Comparison of ENCODE assay signal across 11 cellular contexts in genomic region chr2:64274399-64275173, GRCh38.
A peak's percentile ranks its signal among the peaks of the same experiment; 100 is the strongest.
DNase-seq lines count a peak whose midpoint lies in the region; ATAC-seq and TF ChIP-seq lines count a peak whose summit lies in the region.
"Had no signal": no experiment of that assay in that cellular context is flagged by ENCODE, and none has a peak within 500 bp of the region (broad histone marks: within the 10 kb centered on the region; RNA-seq: fewer than 3 reads in every experiment).

No MANE protein-coding gene starts in this region.

- H2BK5ac ChIP-seq in IMR-90 (ENCODE audit: low read depth, low read length, poor library complexity, severe bottlenecking): no peak overlapping the region

- no peak overlapping the region for H2AK9ac ChIP-seq in IMR-90 (replicated peaks; ENCODE audit: low read depth, low read length, poor library complexity)

- peak overlapping the region; percentile 44 for H2BK20ac ChIP-seq in IMR-90 (ENCODE audit: low read depth, low read length)

- H3K36me3 ChIP-seq in IMR-90 (ENCODE audit: control insufficient read depth, insufficient read depth, low read length): no peaks in the 10 kb centered on the region
- no peaks in the 10 kb centered on the region for H3K36me3 ChIP-seq in H7 (replicated peaks; ENCODE audit: control insufficient read depth, insufficient read depth, low read length)

- no peaks in the 10 kb centered on the region for H3K79me1 ChIP-seq in IMR-90 (ENCODE audit: low read depth in 1 of 2, low read length in 2 of 2)

- TF ChIP-seq CTCF in IMR-90 (conservative IDR thresholded peaks at IDR 0.05; ENCODE audit: low read depth, low read length) (no peak), nephron (IDR thresholded peaks at IDR 0.05; ENCODE audit: unreplicated experiment in 3 of 3) (no peak)

- WGBS in IMR-90 (ENCODE audit: extremely low coverage in 2 of 2, insufficient read length in 1 of 2), 2 experiments: 100% methylated on average over 1 of the region's 2 CpGs; no CpG with 5 or more reads in 1 of the 2 experiments

- H2BK15ac ChIP-seq in IMR-90 (ENCODE audit: low read depth, low read length): peak overlapping the region; percentile 7; the same call in 1 of the 3 replicates

- no peak overlapping the region for H3K4me2 ChIP-seq in IMR-90 (ENCODE audit: low read depth, low read length)

- peak overlapping the region; percentile 51 for H3K4ac ChIP-seq in IMR-90 (ENCODE audit: low read depth, low read length)

- H3K36me3 Mint-ChIP-seq in nephron (ENCODE audit: low read depth): no peaks in the 10 kb centered on the region
- H3K36me3 Mint-ChIP-seq in activated T-helper 1 cell treated with anti-CD3 and anti-CD28 coated beads, Interleukin-12 subunit alpha, Interleukin-12 subunit beta, Interleukin-2, Interleukin-4 antibody, amounts not matched to agents 30 ng/mL and 10 ng/mL and 1 ng/mL, durations not matched to agents 14 hours and 24 hours and 36 hours (ENCODE audit: low read depth): peaks cover 5% of the 10 kb centered on the region

- H3K9me1 ChIP-seq in IMR-90 (ENCODE audit: insufficient read depth, low read length): peaks cover 23% of the 10 kb centered on the region

- TF ChIP-seq RAD21 in IMR-90 (IDR thresholded peaks at IDR 0.05; ENCODE audit: low read length): no peak

- no peaks in the 10 kb centered on the region for H4K20me1 ChIP-seq in IMR-90 (ENCODE audit: insufficient read depth, low read length)

- H3K23ac ChIP-seq in IMR-90 (ENCODE audit: low read depth, low read length): no peak overlapping the region

- H3K27me3 Mint-ChIP-seq in nephron (ENCODE audit: low read depth): peaks cover 4% of the 10 kb centered on the region
- H3K27me3 Mint-ChIP-seq in activated T-helper 1 cell treated with anti-CD3 and anti-CD28 coated beads, Interleukin-12 subunit alpha, Interleukin-12 subunit beta, Interleukin-2, Interleukin-4 antibody, amounts not matched to agents 30 ng/mL and 10 ng/mL and 1 ng/mL, durations not matched to agents 14 hours and 24 hours and 36 hours (ENCODE audit: insufficient read depth): no peaks in the 10 kb centered on the region

- H2AFZ ChIP-seq in IMR-90 (replicated peaks; ENCODE audit: low read length, poor library complexity): no peak overlapping the region

- peak overlapping the region; percentile 74; the same call in 1 of the 2 replicates for H2AK5ac ChIP-seq in IMR-90 (ENCODE audit: low read depth, low read length)

- H3K4me3 ChIP-seq in IMR-90 (ENCODE audit: insufficient read depth, low read depth, low read length) (no peak overlapping the region), H7 (ENCODE audit: insufficient read depth, low read depth, low read length) (no peak overlapping the region)

- H3K56ac ChIP-seq in IMR-90 (ENCODE audit: extremely low read depth, insufficient read depth, low read length): no peak overlapping the region

- peak; percentile 69 for DNase-seq in ACHN
- DNase-seq in IMR-90: no peak
- peak; percentile 29 for DNase-seq in dermis blood vessel endothelial cell
- DNase-seq in activated T-helper 1 cell treated with anti-CD3 and anti-CD28 coated beads, Interleukin-12 subunit alpha, Interleukin-12 subunit beta, Interleukin-2, Interleukin-4 antibody, amounts not matched to agents 30 ng/mL and 10 ng/mL and 1 ng/mL, durations not matched to agents 14 hours and 24 hours and 36 hours (ENCODE audit: low spot score): no peak
- no peak for DNase-seq in UCSD-AML1 (lab: John Stamatoyannopoulos, UW; ENCODE audit: unreplicated experiment)
- DNase-seq in posterior vena cava (ENCODE audit: low spot score): no peak
- DNase-seq in H7: no peak
- DNase-seq: naive B cell, NCI-H524 treated with DMSO at 0.1 percent for 48 hours, T-helper 1 cell had no signal

- CTCF ChIA-PET in IMR-90 (lab: Yijun Ruan, JAX): no interaction called here

- H3K9me3 Mint-ChIP-seq in nephron: no peaks in the 10 kb centered on the region
- peaks cover 12% of the 10 kb centered on the region for H3K9me3 Mint-ChIP-seq in activated T-helper 1 cell treated with anti-CD3 and anti-CD28 coated beads, Interleukin-12 subunit alpha, Interleukin-12 subunit beta, Interleukin-2, Interleukin-4 antibody, amounts not matched to agents 30 ng/mL and 10 ng/mL and 1 ng/mL, durations not matched to agents 14 hours and 24 hours and 36 hours

- in situ Hi-C loops in ACHN (cut with HindIII; ENCODE audit: low pct_ligation_motif_present, low pct_unique_long_range_greater_than_20kb, low sequenced_read_pairs): no loop called here
- in situ Hi-C loops in IMR-90 (cut with MboI; ENCODE audit: low sequenced_read_pairs): no loop called here

- H3K27ac Mint-ChIP-seq in nephron: peak overlapping the region; percentile 0 to 57 (median 27)
- no peak overlapping the region for H3K27ac Mint-ChIP-seq in activated T-helper 1 cell treated with anti-CD3 and anti-CD28 coated beads, Interleukin-12 subunit alpha, Interleukin-12 subunit beta, Interleukin-2, Interleukin-4 antibody, amounts not matched to agents 30 ng/mL and 10 ng/mL and 1 ng/mL, durations not matched to agents 14 hours and 24 hours and 36 hours

- no peak for ATAC-seq in IMR-90 (ENCODE audit: low read depth)

- no peak overlapping the region for H4K5ac ChIP-seq in IMR-90 (ENCODE audit: low read depth, low read length)

- H4K91ac ChIP-seq in IMR-90 (ENCODE audit: insufficient read depth, low read depth, low read length): peak overlapping the region; percentile 29; the same call in 1 of the 2 replicates

- no peak for TF ChIP-seq POLR2A in IMR-90 (IDR thresholded peaks at IDR 0.05; ENCODE audit: low read depth, low read length)

- H3K9ac ChIP-seq in IMR-90 (ENCODE audit: low read depth, low read length): no peak overlapping the region

- H3K4me1 Mint-ChIP-seq in nephron: peaks cover 23% of the 10 kb centered on the region
- peaks cover 20% of the 10 kb centered on the region for H3K4me1 Mint-ChIP-seq in activated T-helper 1 cell treated with anti-CD3 and anti-CD28 coated beads, Interleukin-12 subunit alpha, Interleukin-12 subunit beta, Interleukin-2, Interleukin-4 antibody, amounts not matched to agents 30 ng/mL and 10 ng/mL and 1 ng/mL, durations not matched to agents 14 hours and 24 hours and 36 hours (ENCODE audit: low read depth)

- no TSS peak for BruUV-seq in IMR-90 (replicated peaks; lab: Mats Ljungman, UMichigan)

- peaks cover 27% of the 10 kb centered on the region for H3K4me1 ChIP-seq in IMR-90 (ENCODE audit: control insufficient read depth, insufficient read depth, low read length)

- H3K27me3 ChIP-seq in IMR-90 (ENCODE audit: control insufficient read depth, insufficient read depth, low read length) (no peaks in the 10 kb centered on the region), H7 (ENCODE audit: control insufficient read depth, insufficient read depth, low read length) (no peaks in the 10 kb centered on the region)

- POLR2A ChIA-PET in IMR-90 (lab: Charles Lee; ENCODE audit: unreplicated experiment): no interaction called here

- H3K4me3 Mint-ChIP-seq in nephron: no peak overlapping the region
- H3K4me3 Mint-ChIP-seq in activated T-helper 1 cell treated with anti-CD3 and anti-CD28 coated beads, Interleukin-12 subunit alpha, Interleukin-12 subunit beta, Interleukin-2, Interleukin-4 antibody, amounts not matched to agents 30 ng/mL and 10 ng/mL and 1 ng/mL, durations not matched to agents 14 hours and 24 hours and 36 hours: no peak overlapping the region
- H3K4me3 Mint-ChIP-seq: naive B cell had no signal

- no peak overlapping the region; the same call in 1 of the 2 replicates for H3K14ac ChIP-seq in IMR-90 (replicated peaks; ENCODE audit: low read depth, low read length)

- dilution Hi-C loops in IMR-90 (cut with HindIII; ENCODE audit: low sequenced_read_pairs, unreplicated experiment): no loop called here

- no peak overlapping the region for H3K18ac ChIP-seq in IMR-90 (ENCODE audit: low read depth, low read length)

- H3K9me3 ChIP-seq in IMR-90 (ENCODE audit: control insufficient read depth, insufficient read depth, low read length): no peaks in the 10 kb centered on the region

- peak overlapping the region in 1 of 2 experiments; percentile 32; a peak in 1 of 4 replicates for H4K8ac ChIP-seq in IMR-90 (ENCODE audit: low read depth in 2 of 2, low read length in 2 of 2)

- no peak overlapping the region for H3K27ac ChIP-seq in IMR-90 (ENCODE audit: insufficient read depth, low read length)

- peak overlapping the region; percentile 78 for H2BK120ac ChIP-seq in IMR-90 (ENCODE audit: low read depth, low read length)

- intact Hi-C loops in IMR-90 (cut with micrococcal nuclease) (no loop called here), posterior vena cava (cut with DNase I) (no loop called here)
- intact Hi-C loops in activated T-helper 1 cell treated with anti-CD3 and anti-CD28 coated beads, Interleukin-12 subunit alpha, Interleukin-12 subunit beta, Interleukin-2, Interleukin-4 antibody, amounts not matched to agents 30 ng/mL and 10 ng/mL and 1 ng/mL, durations not matched to agents 14 hours and 24 hours and 36 hours (cut with micrococcal nuclease): loop anchor here (2.0 kb wide), 1 partner anchor 14 kb away; no protein-coding TSS in a partner anchor

TF ChIP-seq in IMR-90, 13 proteins besides CTCF, POLR2A, EP300 and RAD21:
- no peak for TF ChIP-seq ELK1 (IDR thresholded peaks at IDR 0.05; ENCODE audit: borderline replicate concordance, low read depth, low read length)
- TF ChIP-seq BHLHE40 (IDR thresholded peaks at IDR 0.05; ENCODE audit: low read depth, low read length): no peak

Comparison
In these comparisons a context has a peak if more than half of its experiments do, and no peak if none do; other contexts are left out.
1. DNase-seq: peak in ACHN (single experiment) and dermis blood vessel endothelial cell (single experiment); none in IMR-90 (single experiment), activated T-helper 1 cell treated with anti-CD3 and anti-CD28 coated beads, Interleukin-12 subunit alpha, Interleukin-12 subunit beta, Interleukin-2, Interleukin-4 antibody, amounts not matched to agents 30 ng/mL and 10 ng/mL and 1 ng/mL, durations not matched to agents 14 hours and 24 hours and 36 hours (single experiment), UCSD-AML1 (single experiment), posterior vena cava (single experiment) and H7 (single experiment).